In the genomic region with DNA sequence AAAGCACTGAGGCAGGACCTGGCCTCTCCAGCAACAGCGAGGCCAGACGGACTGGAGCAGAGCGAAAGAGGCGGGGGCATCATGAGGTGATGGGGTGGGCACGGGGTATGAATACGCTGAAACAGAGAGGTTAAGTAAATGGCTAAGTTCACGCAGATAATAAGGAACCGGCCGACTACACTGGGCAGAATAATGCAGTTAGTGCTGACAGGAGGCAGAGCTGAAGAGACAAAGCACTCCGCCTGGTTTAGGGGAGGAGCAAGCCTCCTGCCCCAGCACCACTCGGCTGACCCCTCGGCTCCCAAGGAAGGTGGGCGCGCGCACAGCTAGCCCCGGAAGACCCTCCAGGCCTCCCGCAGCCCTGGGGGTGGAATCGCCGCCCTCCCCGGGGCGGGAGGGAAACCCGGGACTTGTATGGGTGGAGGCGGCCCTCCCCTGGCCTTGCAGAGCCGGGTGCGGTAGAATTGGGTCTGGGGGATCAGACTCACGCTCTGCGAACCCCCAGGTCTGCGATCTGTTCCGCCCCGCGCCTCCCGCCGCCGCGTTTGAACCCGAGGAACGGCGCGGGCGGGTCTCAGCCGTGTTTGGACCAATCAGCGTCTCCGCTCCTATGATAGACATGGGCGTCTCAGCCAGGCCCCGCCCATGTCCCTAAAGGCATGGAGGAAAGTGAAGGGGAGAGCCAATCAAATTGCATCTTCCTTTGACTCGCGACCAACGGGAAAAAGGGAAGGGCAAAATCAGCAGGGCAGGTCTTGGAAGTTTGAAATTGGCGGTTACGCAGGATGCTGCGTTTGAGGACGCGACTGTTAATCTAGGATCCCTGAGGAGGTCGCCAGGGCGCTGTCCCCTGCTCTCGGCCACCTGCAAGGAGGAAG, we compare ENCODE assay signal across 9 cellular contexts.
DNase-seq lines count a peak whose midpoint lies in the region; ATAC-seq and FAIRE-seq lines count a peak whose summit lies in the region.
"Had no signal": no experiment of that assay in that cellular context is flagged by ENCODE, and none has a peak within 500 bp of the region (broad histone marks: within the 10 kb centered on the region; RNA-seq: fewer than 3 reads in every experiment).

A gene with protein sequence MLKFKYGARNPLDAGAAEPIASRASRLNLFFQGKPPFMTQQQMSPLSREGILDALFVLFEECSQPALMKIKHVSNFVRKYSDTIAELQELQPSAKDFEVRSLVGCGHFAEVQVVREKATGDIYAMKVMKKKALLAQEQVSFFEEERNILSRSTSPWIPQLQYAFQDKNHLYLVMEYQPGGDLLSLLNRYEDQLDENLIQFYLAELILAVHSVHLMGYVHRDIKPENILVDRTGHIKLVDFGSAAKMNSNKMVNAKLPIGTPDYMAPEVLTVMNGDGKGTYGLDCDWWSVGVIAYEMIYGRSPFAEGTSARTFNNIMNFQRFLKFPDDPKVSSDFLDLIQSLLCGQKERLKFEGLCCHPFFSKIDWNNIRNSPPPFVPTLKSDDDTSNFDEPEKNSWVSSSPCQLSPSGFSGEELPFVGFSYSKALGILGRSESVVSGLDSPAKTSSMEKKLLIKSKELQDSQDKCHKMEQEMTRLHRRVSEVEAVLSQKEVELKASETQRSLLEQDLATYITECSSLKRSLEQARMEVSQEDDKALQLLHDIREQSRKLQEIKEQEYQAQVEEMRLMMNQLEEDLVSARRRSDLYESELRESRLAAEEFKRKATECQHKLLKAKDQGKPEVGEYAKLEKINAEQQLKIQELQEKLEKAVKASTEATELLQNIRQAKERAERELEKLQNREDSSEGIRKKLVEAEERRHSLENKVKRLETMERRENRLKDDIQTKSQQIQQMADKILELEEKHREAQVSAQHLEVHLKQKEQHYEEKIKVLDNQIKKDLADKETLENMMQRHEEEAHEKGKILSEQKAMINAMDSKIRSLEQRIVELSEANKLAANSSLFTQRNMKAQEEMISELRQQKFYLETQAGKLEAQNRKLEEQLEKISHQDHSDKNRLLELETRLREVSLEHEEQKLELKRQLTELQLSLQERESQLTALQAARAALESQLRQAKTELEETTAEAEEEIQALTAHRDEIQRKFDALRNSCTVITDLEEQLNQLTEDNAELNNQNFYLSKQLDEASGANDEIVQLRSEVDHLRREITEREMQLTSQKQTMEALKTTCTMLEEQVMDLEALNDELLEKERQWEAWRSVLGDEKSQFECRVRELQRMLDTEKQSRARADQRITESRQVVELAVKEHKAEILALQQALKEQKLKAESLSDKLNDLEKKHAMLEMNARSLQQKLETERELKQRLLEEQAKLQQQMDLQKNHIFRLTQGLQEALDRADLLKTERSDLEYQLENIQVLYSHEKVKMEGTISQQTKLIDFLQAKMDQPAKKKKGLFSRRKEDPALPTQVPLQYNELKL (N-terminal part only) (minus strand): TSS at position 560 of the 878 bp plus-strand sequence. CDS start 1,152 bp downstream, outside the sequence.

- H3K4me3 Mint-ChIP-seq in central memory CD8-positive, alpha-beta T cell, result peak within 1 kb of the TSS; percentile 87

- H3K36me3 Mint-ChIP-seq in central memory CD8-positive, alpha-beta T cell (ENCODE audit: insufficient read depth), result peaks cover 3% of the 10 kb centered on the region

- ATAC-seq in GM19043 (IDR thresholded peaks at IDR 0.05; ENCODE audit: low read depth, unreplicated experiment) (peak; percentile 100), HG03354 (IDR thresholded peaks at IDR 0.05; ENCODE audit: poor library complexity, severe bottlenecking, unreplicated experiment) (peak; percentile 99)
- peak; percentile 99 for ATAC-seq in central memory CD8-positive, alpha-beta T cell (replicated peaks; ENCODE audit: extremely low read depth, poor library complexity, severe bottlenecking)

- H3K9me3 Mint-ChIP-seq in central memory CD8-positive, alpha-beta T cell, result no peaks in the 10 kb centered on the region

- H3K27ac Mint-ChIP-seq in central memory CD8-positive, alpha-beta T cell (ENCODE audit: low read depth), result peak within 1 kb of the TSS; percentile 49

- no peaks in the 10 kb centered on the region for H3K27me3 Mint-ChIP-seq in central memory CD8-positive, alpha-beta T cell

- peaks cover 16% of the 10 kb centered on the region for H3K4me1 Mint-ChIP-seq in central memory CD8-positive, alpha-beta T cell

- FAIRE-seq in islet of Langerhans (lab: Jason Lieb, UNC), result peak; percentile 81
- FAIRE-seq: colon had no signal

- DNase-seq in AG20443 (ENCODE audit: low spot score) (peak; percentile 97), NCI-H446 (lab: John Stamatoyannopoulos, UW) (peak; percentile 85 to 96)
- DNase-seq in activated CD4-positive, CD25-positive, alpha-beta regulatory T cell (lab: John Stamatoyannopoulos, UW), result peak; percentile 54 to 69 (median 66)
- DNase-seq in central memory CD8-positive, alpha-beta T cell (ENCODE audit: low spot score in 2 of 2), result peak; percentile 66 to 70
- peak; percentile 82 for DNase-seq in stimulated activated CD4-positive, alpha-beta T cell treated with anti-CD3 and anti-CD28 coated beads, Interleukin-12 subunit alpha, Interleukin-12 subunit beta, amount 100 ng/mL, for 4 hours

Comparison
In these comparisons a context has a peak if more than half of its experiments do, and no peak if none do; other contexts are left out.
1. Peak in every context shown above with its lines: DNase-seq and ATAC-seq.